26 cellular contexts compared by ENCODE assay signal in genomic region chr2:159988412-159988970, GRCh38.
"Had no signal": no experiment of that assay in that cellular context is flagged by ENCODE, and none has a peak within 500 bp of the region (broad histone marks: within the 10 kb centered on the region; RNA-seq: fewer than 3 reads in every experiment).

No MANE protein-coding gene starts in this region.

- H3K27ac ChIP-seq: colonic mucosa, epithelial cell of prostate, esophagus squamous epithelium, gastrocnemius medialis, heart right ventricle, left lung, lower lobe of right lung had no signal

- FAIRE-seq: endometrium, islet of Langerhans, keratinocyte had no signal

- H3K4me3 Mint-ChIP-seq: dendritic cell treated with granulocyte-macrophage colony-stimulating factor and Interleukin-4, amounts not matched to agents 40 ng/mL and 50 ng/mL, for 4 days; effector memory CD8-positive, alpha-beta T cell; endodermal cell had no signal

- DNase-seq: colonic mucosa; cortex of kidney; effector CD8-positive, alpha-beta T cell; effector memory CD8-positive, alpha-beta T cell; erythroblast; esophagus squamous epithelium; foreskin fibroblast; foreskin melanocyte; gastrocnemius medialis; glutamatergic neuron; head of caudate nucleus; heart right ventricle; hippocampal formation; left cardiac atrium; left lung; left ventricle myocardium superior; lower lobe of right lung; mesenchymal stem cell; midbrain had no signal

- H3K27me3 ChIP-seq: colonic mucosa, esophagus squamous epithelium, gastrocnemius medialis, left lung had no signal

- H3K27ac Mint-ChIP-seq: dendritic cell treated with granulocyte-macrophage colony-stimulating factor and Interleukin-4, amounts not matched to agents 40 ng/mL and 50 ng/mL, for 4 days; effector memory CD8-positive, alpha-beta T cell; endodermal cell had no signal

- H3K36me3 ChIP-seq: colonic mucosa, gastrocnemius medialis, left lung, lower lobe of right lung had no signal

- ATAC-seq: effector memory CD8-positive, alpha-beta T cell; esophagus mucosa; gastrocnemius medialis; heart right ventricle; left cardiac atrium; left lung; left ventricle myocardium superior; lower lobe of right lung had no signal

- H3K9me3 ChIP-seq: colonic mucosa, gastrocnemius medialis, lower lobe of right lung had no signal

- H3K4me1 ChIP-seq: colonic mucosa, gastrocnemius medialis, left lung, lower lobe of right lung had no signal

- H3K9me3 Mint-ChIP-seq: dendritic cell treated with granulocyte-macrophage colony-stimulating factor and Interleukin-4, amounts not matched to agents 40 ng/mL and 50 ng/mL, for 4 days; effector memory CD8-positive, alpha-beta T cell; endodermal cell had no signal

- H3K4me3 ChIP-seq: colonic mucosa, esophagus squamous epithelium, gastrocnemius medialis, heart right ventricle, left lung, lower lobe of right lung had no signal
